Comparison of ENCODE assay signal across 11 cellular contexts in the genomic region with DNA sequence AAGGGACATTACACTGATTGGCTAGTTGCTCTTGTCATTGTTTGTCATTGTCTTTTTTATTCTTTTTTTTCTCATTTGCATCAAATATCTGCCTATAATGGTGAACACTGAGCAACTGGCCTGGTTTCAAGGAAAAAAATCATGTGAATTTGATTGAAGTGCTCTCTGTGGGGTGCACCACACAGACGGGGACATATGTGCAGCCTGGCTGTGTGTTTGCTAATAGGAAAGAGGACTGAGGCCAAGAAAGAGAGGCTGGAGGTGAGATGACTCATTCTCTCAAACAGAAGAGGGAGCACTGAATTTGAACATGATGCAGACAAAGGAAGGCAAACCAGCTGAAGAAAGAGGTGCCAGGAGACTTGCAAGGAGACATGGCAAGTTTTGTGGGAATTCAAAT.
DNase-seq lines count a peak whose midpoint lies in the region; ATAC-seq and TF ChIP-seq lines count a peak whose summit lies in the region.
"Had no signal": no experiment of that assay in that cellular context is flagged by ENCODE, and none has a peak within 500 bp of the region (broad histone marks: within the 10 kb centered on the region; RNA-seq: fewer than 3 reads in every experiment).

No MANE protein-coding gene starts in this region.

- no peaks in the 10 kb centered on the region for H3K36me3 Mint-ChIP-seq in WTC11
- no peaks in the 10 kb centered on the region for H3K36me3 Mint-ChIP-seq in activated naive CD4-positive, alpha-beta T cell treated with anti-CD3 and anti-CD28 coated beads for 36 hours (ENCODE audit: low read depth)

- H3K27me3 Mint-ChIP-seq in WTC11 (ENCODE audit: low read depth), result no peaks in the 10 kb centered on the region
- H3K27me3 Mint-ChIP-seq in activated naive CD4-positive, alpha-beta T cell treated with anti-CD3 and anti-CD28 coated beads for 36 hours (ENCODE audit: low read depth), result no peaks in the 10 kb centered on the region

- intact Hi-C loops in activated naive CD4-positive, alpha-beta T cell treated with anti-CD3 and anti-CD28 coated beads for 36 hours (cut with micrococcal nuclease), result no loop called here

- no peak for TF ChIP-seq CTCF in WTC11 (IDR thresholded peaks at IDR 0.05)

- H3K27ac Mint-ChIP-seq in WTC11, result no peak overlapping the region
- H3K27ac Mint-ChIP-seq in activated naive CD4-positive, alpha-beta T cell treated with anti-CD3 and anti-CD28 coated beads for 36 hours, result no peak overlapping the region
- H3K27ac Mint-ChIP-seq: activated CD8-positive, alpha-beta T cell treated with anti-CD3 and anti-CD28 coated beads, Interleukin-2, amount 10 ng/mL, durations not matched to agents 7 days and 5 days had no signal

- POLR2A ChIA-PET in WTC11 (lab: Charles Lee), result no interaction called here

- H3K9me3 Mint-ChIP-seq in WTC11, result no peaks in the 10 kb centered on the region
- H3K9me3 Mint-ChIP-seq in activated naive CD4-positive, alpha-beta T cell treated with anti-CD3 and anti-CD28 coated beads for 36 hours, result no peaks in the 10 kb centered on the region

- DNase-seq in WTC11 (ENCODE audit: low spot score) (no peak), kidney tubule cell (ENCODE audit: low spot score) (peak; percentile 17), NOMO-1 treated with DMSO at 0.1 percent for 48 hours (lab: John Stamatoyannopoulos, UW; ENCODE audit: unreplicated experiment) (no peak)
- no peak for DNase-seq in activated naive CD4-positive, alpha-beta T cell treated with anti-CD3 and anti-CD28 coated beads for 36 hours
- DNase-seq: activated CD8-positive, alpha-beta T cell treated with anti-CD3 and anti-CD28 coated beads, Interleukin-2, amount 10 ng/mL, durations not matched to agents 7 days and 5 days; central memory CD4-positive, alpha-beta T cell; stimulated activated CD4-positive, alpha-beta T cell treated with anti-CD3 and anti-CD28 coated beads, Interleukin-4, amount 100 ng/mL, for 4 hours had no signal

- H3K4me3 Mint-ChIP-seq in WTC11, result no peak overlapping the region
- H3K4me3 Mint-ChIP-seq in activated naive CD4-positive, alpha-beta T cell treated with anti-CD3 and anti-CD28 coated beads for 36 hours, result no peak overlapping the region
- H3K4me3 Mint-ChIP-seq: activated CD8-positive, alpha-beta T cell treated with anti-CD3 and anti-CD28 coated beads, Interleukin-2, amount 10 ng/mL, durations not matched to agents 7 days and 5 days had no signal

- CTCF ChIA-PET in WTC11 (lab: Charles Lee), result interaction anchor here (1.5 kb wide), 1 partner anchor 134 kb away, joined by 5 read pairs; no protein-coding TSS in a partner anchor
- CTCF ChIA-PET in activated naive CD4-positive, alpha-beta T cell treated with anti-CD3 and anti-CD28 coated beads for 36 hours (lab: Charles Lee), result no interaction called here

- H3K4me1 Mint-ChIP-seq in WTC11, result peaks cover 4% of the 10 kb centered on the region; the same call in 1 of the 2 replicates
- H3K4me1 Mint-ChIP-seq in activated naive CD4-positive, alpha-beta T cell treated with anti-CD3 and anti-CD28 coated beads for 36 hours (ENCODE audit: low read depth), result no peaks in the 10 kb centered on the region

- ATAC-seq in GM18502 (IDR thresholded peaks at IDR 0.05; ENCODE audit: poor library complexity, unreplicated experiment) (peak; percentile 42), HG02623 (IDR thresholded peaks at IDR 0.05; ENCODE audit: unreplicated experiment) (peak; percentile 27), WTC11 (peak; percentile 47), GM19397 (IDR thresholded peaks at IDR 0.05; ENCODE audit: unreplicated experiment) (no peak), HG03378 (IDR thresholded peaks at IDR 0.05; ENCODE audit: unreplicated experiment) (no peak)
- ATAC-seq: activated CD8-positive, alpha-beta T cell treated with anti-CD3 and anti-CD28 coated beads, Interleukin-2, amount 10 ng/mL, durations not matched to agents 7 days and 5 days had no signal

TF ChIP-seq in WTC11, 78 proteins besides CTCF, POLR2A, EP300 and RAD21:
- TF ChIP-seq MXD4 (CRISPR knock-in tag; IDR thresholded peaks at IDR 0.05; ENCODE audit: borderline replicate concordance) (no peak), JAZF1 (CRISPR knock-in tag; IDR thresholded peaks at IDR 0.05) (no peak)
- TF ChIP-seq, protein P1, sequence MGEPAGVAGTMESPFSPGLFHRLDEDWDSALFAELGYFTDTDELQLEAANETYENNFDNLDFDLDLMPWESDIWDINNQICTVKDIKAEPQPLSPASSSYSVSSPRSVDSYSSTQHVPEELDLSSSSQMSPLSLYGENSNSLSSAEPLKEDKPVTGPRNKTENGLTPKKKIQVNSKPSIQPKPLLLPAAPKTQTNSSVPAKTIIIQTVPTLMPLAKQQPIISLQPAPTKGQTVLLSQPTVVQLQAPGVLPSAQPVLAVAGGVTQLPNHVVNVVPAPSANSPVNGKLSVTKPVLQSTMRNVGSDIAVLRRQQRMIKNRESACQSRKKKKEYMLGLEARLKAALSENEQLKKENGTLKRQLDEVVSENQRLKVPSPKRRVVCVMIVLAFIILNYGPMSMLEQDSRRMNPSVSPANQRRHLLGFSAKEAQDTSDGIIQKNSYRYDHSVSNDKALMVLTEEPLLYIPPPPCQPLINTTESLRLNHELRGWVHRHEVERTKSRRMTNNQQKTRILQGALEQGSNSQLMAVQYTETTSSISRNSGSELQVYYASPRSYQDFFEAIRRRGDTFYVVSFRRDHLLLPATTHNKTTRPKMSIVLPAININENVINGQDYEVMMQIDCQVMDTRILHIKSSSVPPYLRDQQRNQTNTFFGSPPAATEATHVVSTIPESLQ (CRISPR knock-in tag; IDR thresholded peaks at IDR 0.05), result no peak
- TF ChIP-seq, protein P2, sequence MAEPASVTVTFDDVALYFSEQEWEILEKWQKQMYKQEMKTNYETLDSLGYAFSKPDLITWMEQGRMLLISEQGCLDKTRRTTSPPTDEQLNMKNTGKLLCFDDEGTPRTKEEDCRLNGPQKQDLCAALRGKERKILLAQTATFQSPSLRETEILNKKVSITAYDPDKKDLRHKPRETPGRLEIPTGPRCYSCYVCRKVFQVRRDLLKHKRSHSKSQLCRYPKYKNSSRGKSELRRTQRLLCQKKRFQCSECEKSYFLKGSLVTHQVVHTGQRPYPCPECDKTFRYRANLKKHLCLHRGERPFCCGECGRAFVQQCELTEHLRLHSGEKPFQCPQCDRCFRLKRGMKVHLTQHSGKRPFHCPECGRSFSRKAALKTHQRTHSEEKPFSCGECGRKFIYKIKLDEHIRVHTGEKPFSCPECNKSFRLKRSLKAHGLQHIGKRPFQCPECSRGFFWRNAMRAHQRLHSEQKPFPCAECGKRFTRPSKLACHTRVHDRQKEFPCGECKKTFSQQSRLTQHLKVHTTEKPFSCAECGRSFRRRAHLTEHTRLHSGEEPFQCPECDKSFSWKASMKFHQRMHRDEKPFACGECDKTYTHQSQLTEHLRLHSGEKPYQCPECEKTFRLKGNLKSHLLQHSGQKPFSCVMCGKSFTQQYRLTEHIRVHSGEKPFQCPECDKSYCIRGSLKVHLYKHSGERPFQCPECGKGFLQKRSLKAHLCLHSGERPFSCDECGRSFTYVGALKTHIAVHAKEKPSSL (CRISPR knock-in tag; conservative IDR thresholded peaks at IDR 0.05), result no peak
TF ChIP-seq in WTC11: peak in this region for 0.

Comparison
In these comparisons a context has a peak if more than half of its experiments do, and no peak if none do; other contexts are left out.
1. ATAC-seq: peak in GM18502 (single experiment), HG02623 (single experiment) and WTC11 (single experiment); none in GM19397 (single experiment) and HG03378 (single experiment).